8 cellular contexts compared by ENCODE assay signal in the genomic region with DNA sequence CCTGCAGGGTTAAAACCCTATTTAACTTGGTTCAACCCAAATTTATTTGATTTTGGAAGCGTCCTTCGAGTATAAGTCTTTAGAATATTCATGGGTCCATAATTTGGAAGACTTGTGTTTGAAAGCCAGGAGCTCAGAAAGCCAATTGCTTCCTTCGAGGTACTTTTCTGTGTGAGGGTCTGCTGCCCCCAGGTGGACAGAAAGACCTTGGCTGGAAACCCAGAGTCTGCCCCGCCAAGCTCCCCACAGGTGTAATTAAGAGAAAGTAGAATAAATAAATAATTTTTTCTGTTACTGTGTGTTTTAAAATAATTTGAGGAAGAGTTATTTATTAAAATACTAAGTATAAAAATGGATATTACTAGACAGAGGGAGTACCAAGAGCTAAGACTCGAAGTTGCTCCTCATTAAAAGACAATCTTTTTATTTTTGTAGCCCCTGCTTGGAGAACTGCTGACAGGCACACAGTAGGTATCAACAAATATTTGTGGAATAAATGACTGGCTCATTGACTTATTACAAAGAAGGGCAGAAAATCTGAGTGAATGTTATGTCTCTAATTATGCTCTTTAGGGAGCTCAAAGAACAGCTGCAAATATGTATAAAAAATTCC.
DNase-seq lines count a peak whose midpoint lies in the region; ATAC-seq and TF ChIP-seq lines count a peak whose summit lies in the region.

No MANE protein-coding gene starts in this region.

- peaks cover 12% of the 10 kb centered on the region for H3K27me3 Mint-ChIP-seq in chondrocyte (ENCODE audit: low read depth)

- no peak for ATAC-seq in sciatic nerve
- no peak for ATAC-seq in HG02884 (IDR thresholded peaks at IDR 0.05; ENCODE audit: unreplicated experiment)
- no peak for ATAC-seq in GM18519 (IDR thresholded peaks at IDR 0.05; ENCODE audit: low FRiP score, unreplicated experiment)
- no peak for ATAC-seq in stimulated activated effector memory CD8-positive, alpha-beta T cell treated with anti-CD3 and anti-CD28 coated beads, Interleukin-12 subunit alpha, Interleukin-12 subunit beta, amount 100 ng/mL, for 72 hours

- H3K27ac Mint-ChIP-seq in chondrocyte (ENCODE audit: unreplicated experiment), result no peak overlapping the region
- no peak overlapping the region for H3K27ac Mint-ChIP-seq in stimulated activated effector memory CD8-positive, alpha-beta T cell treated with anti-CD3 and anti-CD28 coated beads, Interleukin-12 subunit alpha, Interleukin-12 subunit beta, amount 100 ng/mL, for 72 hours

- peak; percentile 73 for TF ChIP-seq CTCF in chondrocyte (IDR thresholded peaks at IDR 0.05)

- intact Hi-C loops in sciatic nerve (cut with DNase I), result no loop called here

- DNase-seq in stimulated activated CD4-positive, alpha-beta T cell treated with anti-CD3 and anti-CD28 coated beads, Interleukin-15, amount 100 ng/mL, for 24 hours, result peak; percentile 22
- no peak for DNase-seq in stimulated activated CD4-positive, alpha-beta T cell treated with anti-CD3 and anti-CD28 coated beads, Interleukin-2, amount 100 ng/mL, for 48 hours
- DNase-seq in NCI-H2227 treated with DMSO at 0.1 percent for 48 hours (lab: John Stamatoyannopoulos, UW) (peak; percentile 24), chondrocyte (ENCODE audit: low spot score) (no peak), sciatic nerve (ENCODE audit: low spot score) (peak; percentile 67)
- no peak for DNase-seq in stimulated activated effector memory CD8-positive, alpha-beta T cell treated with anti-CD3 and anti-CD28 coated beads, Interleukin-12 subunit alpha, Interleukin-12 subunit beta, amount 100 ng/mL, for 72 hours (ENCODE audit: low spot score in 2 of 2)

- no peaks in the 10 kb centered on the region for H3K9me3 Mint-ChIP-seq in chondrocyte (ENCODE audit: low read depth)
- no peaks in the 10 kb centered on the region for H3K9me3 Mint-ChIP-seq in stimulated activated effector memory CD8-positive, alpha-beta T cell treated with anti-CD3 and anti-CD28 coated beads, Interleukin-12 subunit alpha, Interleukin-12 subunit beta, amount 100 ng/mL, for 72 hours

- no peaks in the 10 kb centered on the region for H3K4me1 Mint-ChIP-seq in chondrocyte (ENCODE audit: low read depth)
- no peaks in the 10 kb centered on the region for H3K4me1 Mint-ChIP-seq in stimulated activated effector memory CD8-positive, alpha-beta T cell treated with anti-CD3 and anti-CD28 coated beads, Interleukin-12 subunit alpha, Interleukin-12 subunit beta, amount 100 ng/mL, for 72 hours

- H3K36me3 Mint-ChIP-seq in chondrocyte (ENCODE audit: low read depth), result no peaks in the 10 kb centered on the region
- no peaks in the 10 kb centered on the region for H3K36me3 Mint-ChIP-seq in stimulated activated effector memory CD8-positive, alpha-beta T cell treated with anti-CD3 and anti-CD28 coated beads, Interleukin-12 subunit alpha, Interleukin-12 subunit beta, amount 100 ng/mL, for 72 hours

- no peak overlapping the region for H3K4me3 Mint-ChIP-seq in chondrocyte (ENCODE audit: unreplicated experiment)
- H3K4me3 Mint-ChIP-seq in stimulated activated effector memory CD8-positive, alpha-beta T cell treated with anti-CD3 and anti-CD28 coated beads, Interleukin-12 subunit alpha, Interleukin-12 subunit beta, amount 100 ng/mL, for 72 hours, result no peak overlapping the region

Comparison
In these comparisons a context has a peak if more than half of its experiments do, and no peak if none do; other contexts are left out.
1. DNase-seq: peak in stimulated activated CD4-positive, alpha-beta T cell treated with anti-CD3 and anti-CD28 coated beads, Interleukin-15, amount 100 ng/mL, for 24 hours (single experiment), NCI-H2227 treated with DMSO at 0.1 percent for 48 hours (single experiment) and sciatic nerve (single experiment); none in stimulated activated CD4-positive, alpha-beta T cell treated with anti-CD3 and anti-CD28 coated beads, Interleukin-2, amount 100 ng/mL, for 48 hours (0 of 2), chondrocyte (single experiment) and stimulated activated effector memory CD8-positive, alpha-beta T cell treated with anti-CD3 and anti-CD28 coated beads, Interleukin-12 subunit alpha, Interleukin-12 subunit beta, amount 100 ng/mL, for 72 hours (0 of 2).